Comparison of ENCODE assay signal across 8 cellular contexts in the genomic region with DNA sequence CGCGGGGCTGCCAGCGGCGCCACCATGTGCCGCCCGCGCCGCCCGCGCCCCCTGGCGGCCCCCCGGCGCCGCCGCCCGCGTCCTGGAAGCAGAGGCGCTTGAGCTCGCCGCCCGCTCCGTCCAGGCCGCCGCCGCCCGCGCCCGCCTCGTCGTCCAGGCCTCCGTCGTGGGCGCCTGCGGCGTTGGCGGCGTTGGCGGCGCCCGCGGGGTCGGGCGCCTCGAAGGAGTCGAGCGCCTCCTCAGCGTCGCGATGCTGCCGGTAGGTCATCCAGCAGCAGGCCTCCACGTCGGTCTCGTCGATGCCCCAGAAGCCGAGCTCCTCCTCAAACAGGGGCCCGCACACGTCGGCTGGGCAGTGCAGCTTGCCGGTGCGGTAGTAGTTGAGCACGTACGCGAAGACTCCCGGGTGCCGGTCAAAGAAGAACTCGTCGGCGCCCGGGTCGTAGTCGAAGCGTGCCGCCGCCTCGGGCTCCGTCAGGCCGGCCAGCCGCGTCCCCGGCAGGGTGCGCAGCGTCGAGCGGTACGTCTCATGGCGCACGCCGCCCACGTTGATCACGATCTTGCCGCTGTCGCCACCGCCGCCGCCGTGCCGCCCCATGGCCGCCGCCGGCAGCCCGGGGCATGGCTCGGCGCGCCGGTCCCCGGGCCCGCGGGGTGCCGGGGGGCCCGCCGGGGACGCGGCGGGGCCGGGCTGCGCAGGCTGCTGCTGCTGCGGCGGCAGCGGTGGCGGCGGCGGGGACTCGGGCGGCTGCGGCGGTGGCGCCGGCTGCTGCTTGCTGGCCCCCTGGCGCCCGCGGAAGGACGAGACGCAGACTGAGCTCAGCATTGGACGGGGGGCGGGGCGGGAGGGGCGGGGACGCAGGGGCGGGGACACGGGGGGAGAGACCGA. TPM values are rescaled to one million over a fixed set of nuclear protein-coding genes. Genes with fewer than 3 reads are reported as not detected.
A peak's percentile ranks its signal among the peaks of the same experiment; 100 is the strongest.
DNase-seq lines count a peak whose midpoint lies in the region; ATAC-seq and TF ChIP-seq lines count a peak whose summit lies in the region.

No MANE protein-coding gene starts in this region.

- peak; percentile 39; the same call in 1 of the 2 replicates for TF ChIP-seq CTCF in GM12875 (IDR thresholded peaks at IDR 0.05; ENCODE audit: borderline replicate concordance, insufficient read depth, low read depth, low read length)
- TF ChIP-seq CTCF in VCaP (conservative IDR thresholded peaks at IDR 0.05): peak; percentile 35
- no peak for TF ChIP-seq CTCF in vagina (IDR thresholded peaks at IDR 0.05)

- no peak overlapping the region for H3K27ac Mint-ChIP-seq in stimulated activated naive CD8-positive, alpha-beta T cell treated with anti-CD3 and anti-CD28 coated beads, Interleukin-15, amount 100 ng/mL, for 72 hours

- no peaks in the 10 kb centered on the region for H3K27me3 ChIP-seq in vagina

- H3K9me3 ChIP-seq in iPS-18c (ENCODE audit: control insufficient read depth, insufficient read depth, low read length): no peaks in the 10 kb centered on the region
- no peaks in the 10 kb centered on the region for H3K9me3 ChIP-seq in vagina

- peaks cover 71% of the 10 kb centered on the region for H3K4me1 Mint-ChIP-seq in stimulated activated naive CD8-positive, alpha-beta T cell treated with anti-CD3 and anti-CD28 coated beads, Interleukin-15, amount 100 ng/mL, for 72 hours

- no peak overlapping the region; the same call in 1 of the 2 replicates for H3K27ac ChIP-seq in VCaP
- no peak overlapping the region for H3K27ac ChIP-seq in vagina

- peaks cover 57% of the 10 kb centered on the region for H3K4me1 ChIP-seq in vagina

- ATAC-seq in HG03025 (IDR thresholded peaks at IDR 0.05; ENCODE audit: low FRiP score, unreplicated experiment): peak; percentile 9
- ATAC-seq in stimulated activated naive CD8-positive, alpha-beta T cell treated with anti-CD3 and anti-CD28 coated beads, Interleukin-15, amount 100 ng/mL, for 72 hours: peak; percentile 34

- intact Hi-C loops in vagina (cut with DNase I): no loop called here

- no peak for TF ChIP-seq POLR2A in vagina (IDR thresholded peaks at IDR 0.05)

- H3K27me3 Mint-ChIP-seq in stimulated activated naive CD8-positive, alpha-beta T cell treated with anti-CD3 and anti-CD28 coated beads, Interleukin-15, amount 100 ng/mL, for 72 hours: peaks cover 75% of the 10 kb centered on the region

- H3K4me3 Mint-ChIP-seq in stimulated activated naive CD8-positive, alpha-beta T cell treated with anti-CD3 and anti-CD28 coated beads, Interleukin-15, amount 100 ng/mL, for 72 hours: peak overlapping the region; percentile 53 to 76

- no peaks in the 10 kb centered on the region for H3K36me3 ChIP-seq in vagina

- H3K4me3 ChIP-seq in GM12875 (ENCODE audit: low read depth, low read length) (peak overlapping the region; percentile 36), iPS-18c (ENCODE audit: insufficient read depth, low read depth, low read length) (peak overlapping the region; percentile 61), vagina (peak overlapping the region in 1 of 2 donors; percentile 28)

- peaks cover 0 to 8% of the 10 kb centered on the region in 2 donors for H3K9me3 Mint-ChIP-seq in stimulated activated naive CD8-positive, alpha-beta T cell treated with anti-CD3 and anti-CD28 coated beads, Interleukin-15, amount 100 ng/mL, for 72 hours

- peak; percentile 82 for DNase-seq in 8988T
- DNase-seq in stimulated activated naive CD8-positive, alpha-beta T cell treated with anti-CD3 and anti-CD28 coated beads, Interleukin-15, amount 100 ng/mL, for 72 hours: peak; percentile 38 to 47
- no peak for DNase-seq in superior temporal gyrus (ENCODE audit: extremely low spot score)
- DNase-seq in vagina (ENCODE audit: extremely low spot score in 2 of 2): no peak

RNA-seq across cellular contexts. Expression of a gene that starts 0.7 kb away (rescaled TPM):
- total RNA-seq in vagina: 0.98 TPM

RNA-seq across cellular contexts. Expression of a gene that starts 36.9 kb away (rescaled TPM):
- 0.74 TPM for total RNA-seq in vagina

RNA-seq across cellular contexts. Expression of a gene that starts 47.8 kb away (rescaled TPM):
- total RNA-seq in vagina: 84.7 TPM

RNA-seq across cellular contexts. Expression of a gene that starts 55.6 kb away (rescaled TPM):
- 16.7 TPM for total RNA-seq in vagina

Comparison
In these comparisons a context has a peak if more than half of its experiments do, and no peak if none do; other contexts are left out.
1. DNase-seq: peak in 8988T (single experiment) and stimulated activated naive CD8-positive, alpha-beta T cell treated with anti-CD3 and anti-CD28 coated beads, Interleukin-15, amount 100 ng/mL, for 72 hours (2 of 2); none in superior temporal gyrus (single experiment) and vagina (0 of 2).
2. CTCF ChIP-seq: peak in GM12875 (single experiment) and VCaP (single experiment); none in vagina (0 of 3).